ENCODE assay signal across 1 cellular context in genomic region chr15:31216210-31216911, GRCh38.
TF ChIP-seq lines count a peak whose summit lies in the region.

No MANE protein-coding gene starts in this region.

TF ChIP-seq in HepG2, 621 proteins besides CTCF, POLR2A, EP300 and RAD21 (continued from another document and continues in another):
- TF ChIP-seq NR1H2 (CRISPR knock-in tag; IDR thresholded peaks at IDR 0.05; ENCODE audit: borderline replicate concordance, low read depth) = no peak
- TF ChIP-seq ZNF451 (CRISPR knock-in tag; IDR thresholded peaks at IDR 0.05) = no peak
- TF ChIP-seq ZNF674 (CRISPR knock-in tag; IDR thresholded peaks at IDR 0.05; ENCODE audit: low read depth) = no peak
- TF ChIP-seq ZNF121 (CRISPR knock-in tag; IDR thresholded peaks at IDR 0.05) = no peak; the same call in 1 of the 2 replicates
- no peak for TF ChIP-seq HOMEZ (CRISPR knock-in tag; IDR thresholded peaks at IDR 0.05; ENCODE audit: low read depth)
- TF ChIP-seq ZNF318 (CRISPR knock-in tag; IDR thresholded peaks at IDR 0.05) = no peak
- peak; percentile 41 for TF ChIP-seq TFDP2 (CRISPR knock-in tag; IDR thresholded peaks at IDR 0.05)
- TF ChIP-seq PHF20 (CRISPR knock-in tag; IDR thresholded peaks at IDR 0.05) = peak; percentile 40
- peak; percentile 67 for TF ChIP-seq ERF (CRISPR knock-in tag; IDR thresholded peaks at IDR 0.05)
- TF ChIP-seq ZSCAN30 (CRISPR knock-in tag; IDR thresholded peaks at IDR 0.05) = no peak
- TF ChIP-seq SETDB1 (CRISPR knock-in tag; IDR thresholded peaks at IDR 0.05; ENCODE audit: borderline replicate concordance) = no peak
- TF ChIP-seq ZBTB40 (IDR thresholded peaks at IDR 0.05) = no peak
- TF ChIP-seq ZBTB40 (CRISPR knock-in tag; IDR thresholded peaks at IDR 0.05) = no peak
- no peak for TF ChIP-seq KIAA2018 (CRISPR knock-in tag; IDR thresholded peaks at IDR 0.05; ENCODE audit: borderline replicate concordance)
- TF ChIP-seq SMARCC2 (IDR thresholded peaks at IDR 0.05) = no peak
- TF ChIP-seq STAG1 (CRISPR knock-in tag; IDR thresholded peaks at IDR 0.05) = no peak; the same call in none of the 2 replicates
- TF ChIP-seq NR0B2 (CRISPR knock-in tag; IDR thresholded peaks at IDR 0.05) = no peak
